Comparison of ENCODE assay signal across 9 cellular contexts in genomic region chr4:54318904-54319303, GRCh38.
A peak's percentile ranks its signal among the peaks of the same experiment; 100 is the strongest.
DNase-seq lines count a peak whose midpoint lies in the region; ATAC-seq, FAIRE-seq and TF ChIP-seq lines count a peak whose summit lies in the region.
"Had no signal": no experiment of that assay in that cellular context is flagged by ENCODE, and none has a peak within 500 bp of the region (broad histone marks: within the 10 kb centered on the region; RNA-seq: fewer than 3 reads in every experiment).

No MANE protein-coding gene starts in this region.

- 33 to 36% (median 34%) methylated on average over 5 of the region's 5 CpGs for WGBS in heart left ventricle, 4 donors

- no peak overlapping the region for H3K27ac ChIP-seq in heart left ventricle
- H3K27ac ChIP-seq: epithelial cell of prostate had no signal

- intact Hi-C loops in heart left ventricle (cut with DNase I) = no loop called here

- H3K36me3 ChIP-seq in heart left ventricle = no peaks in the 10 kb centered on the region

- TF ChIP-seq POLR2A in heart left ventricle (IDR thresholded peaks at IDR 0.05) = no peak

- H3K4me1 ChIP-seq in heart left ventricle = peaks cover 0 to 8% (median 0%) of the 10 kb centered on the region in 12 donors

- no peak overlapping the region for H3K4me3 ChIP-seq in heart left ventricle

- H3K9me3 ChIP-seq in heart left ventricle = no peaks in the 10 kb centered on the region

- no peak for ATAC-seq in heart left ventricle
- no peak for ATAC-seq in stimulated activated naive CD8-positive, alpha-beta T cell treated with anti-CD3 and anti-CD28 coated beads, Interleukin-15, Interleukin-2, amounts not matched to agents 100 U/mL and 50 U/mL, for 24 hours
- no peak for ATAC-seq in HG02970 (IDR thresholded peaks at IDR 0.05; ENCODE audit: low FRiP score, unreplicated experiment)

- peak; percentile 56 to 82 (median 69) for TF ChIP-seq CTCF in heart left ventricle (IDR thresholded peaks at IDR 0.05)

- peak; percentile 53 for DNase-seq in 8988T
- DNase-seq in GM04504 (ENCODE audit: low read depth) = peak; percentile 7
- DNase-seq in HuH-7.5 (ENCODE audit: low spot score) = peak; percentile 39
- DNase-seq in heart left ventricle = no peak
- peak; percentile 10 for DNase-seq in stimulated activated naive CD8-positive, alpha-beta T cell treated with anti-CD3 and anti-CD28 coated beads, Interleukin-15, Interleukin-2, amounts not matched to agents 100 U/mL and 50 U/mL, for 24 hours
- DNase-seq in NCI-H1105 treated with DMSO at 0.1 percent for 48 hours (lab: John Stamatoyannopoulos, UW) = no peak

- peak; percentile 37 for FAIRE-seq in TTC549 (lab: Jason Lieb, UNC)

- no peaks in the 10 kb centered on the region for H3K27me3 ChIP-seq in heart left ventricle

Comparison
In these comparisons a context has a peak if more than half of its experiments do, and no peak if none do; other contexts are left out.
1. DNase-seq: peak in 8988T (single experiment), GM04504 (single experiment), HuH-7.5 (single experiment) and stimulated activated naive CD8-positive, alpha-beta T cell treated with anti-CD3 and anti-CD28 coated beads, Interleukin-15, Interleukin-2, amounts not matched to agents 100 U/mL and 50 U/mL, for 24 hours (single experiment); none in heart left ventricle (0 of 5) and NCI-H1105 treated with DMSO at 0.1 percent for 48 hours (single experiment).